In genomic region chr22:35839811-35840739, GRCh38 we compare ENCODE assay signal across 8 cellular contexts.
DNase-seq lines count a peak whose midpoint lies in the region; ATAC-seq, FAIRE-seq and TF ChIP-seq lines count a peak whose summit lies in the region.

No MANE protein-coding gene starts in this region.

- DNase-seq in ELR (ENCODE audit: low read depth) (peak; percentile 98), NCI-H1694 (lab: John Stamatoyannopoulos, UW) (peak; percentile 96), fibroblast of villous mesenchyme (ENCODE audit: low read depth) (peak; percentile 96), nephron progenitor cell (peak; percentile 78)
- DNase-seq in activated CD4-positive, alpha-beta T cell treated with anti-CD3 and anti-CD28 coated beads, Interleukin-2, amount 50 U/mL, for 4 hours = no peak
- no peak for DNase-seq in stimulated activated CD4-positive, alpha-beta T cell treated with anti-CD3 and anti-CD28 coated beads, Interleukin-1b, Interleukin-23, amount 100 ng/mL, for 48 hours

- peak overlapping the region; percentile 96 for H3K4me3 Mint-ChIP-seq in nephron progenitor cell

- no peak for ATAC-seq in GM18873 (IDR thresholded peaks at IDR 0.05; ENCODE audit: low FRiP score, unreplicated experiment)

- FAIRE-seq in TTC549 (lab: Jason Lieb, UNC) = peak; percentile 80

- peaks cover 83% of the 10 kb centered on the region for H3K4me1 Mint-ChIP-seq in nephron progenitor cell

- TF ChIP-seq CTCF in fibroblast of villous mesenchyme (IDR thresholded peaks at IDR 0.05; ENCODE audit: insufficient read depth, low read depth, low read length) (no peak), nephron progenitor cell (IDR thresholded peaks at IDR 0.05) (no peak)

- H3K9me3 Mint-ChIP-seq in nephron progenitor cell = no peaks in the 10 kb centered on the region

- H3K27ac Mint-ChIP-seq in nephron progenitor cell = peak overlapping the region; percentile 96

- H3K27me3 Mint-ChIP-seq in nephron progenitor cell (ENCODE audit: low read depth, poor library complexity) = no peaks in the 10 kb centered on the region

- peak overlapping the region; percentile 86 for H3K4me3 ChIP-seq in fibroblast of villous mesenchyme (ENCODE audit: low read depth, low read length)

- H3K36me3 Mint-ChIP-seq in nephron progenitor cell (ENCODE audit: low read depth) = no peaks in the 10 kb centered on the region

Comparison
In these comparisons a context has a peak if more than half of its experiments do, and no peak if none do; other contexts are left out.
1. DNase-seq: peak in ELR (single experiment), NCI-H1694 (single experiment), fibroblast of villous mesenchyme (single experiment) and nephron progenitor cell (single experiment); none in activated CD4-positive, alpha-beta T cell treated with anti-CD3 and anti-CD28 coated beads, Interleukin-2, amount 50 U/mL, for 4 hours (0 of 2) and stimulated activated CD4-positive, alpha-beta T cell treated with anti-CD3 and anti-CD28 coated beads, Interleukin-1b, Interleukin-23, amount 100 ng/mL, for 48 hours (single experiment).